Comparison of ENCODE assay signal across 16 cellular contexts in genomic region chr4:661856-662761, GRCh38. TPM values are rescaled to one million over a fixed set of nuclear protein-coding genes. Genes with fewer than 3 reads are reported as not detected.
DNase-seq lines count a peak whose midpoint lies in the region; ATAC-seq and TF ChIP-seq lines count a peak whose summit lies in the region.
"Had no signal": no experiment of that assay in that cellular context is flagged by ENCODE, and none has a peak within 500 bp of the region (broad histone marks: within the 10 kb centered on the region; RNA-seq: fewer than 3 reads in every experiment).

No MANE protein-coding gene starts in this region.

- peaks cover 36% of the 10 kb centered on the region for H3K4me1 ChIP-seq in DND-41 (ENCODE audit: insufficient read depth, low read length)
- H3K4me1 ChIP-seq: breast epithelium, Caco-2 had no signal

- H3K4me3 Mint-ChIP-seq in T-helper 2 cell treated with Interferon-gamma antibody and Interleukin-4, amounts not matched to agents 5 μg/mL and 100 μg/mL, for 36 hours = peak overlapping the region; percentile 79
- H3K4me3 Mint-ChIP-seq in activated naive CD8-positive, alpha-beta T cell treated with anti-CD3 and anti-CD28 coated beads, Interleukin-2, amount 50 U/mL, for 24 hours = peak overlapping the region; percentile 82
- peak overlapping the region; percentile 85 for H3K4me3 Mint-ChIP-seq in natural killer cell treated with Interleukin-12 subunit alpha and Interleukin-12 subunit beta and Interleukin-15 and Interleukin-18, amount 100 ng/mL, for 72 hours

- no peak overlapping the region for H3K9ac ChIP-seq in DND-41 (ENCODE audit: low read depth, low read length)

- no peak for TF ChIP-seq POLR2A in GM18505 (IDR thresholded peaks at IDR 0.05; ENCODE audit: borderline replicate concordance, extremely low read depth, insufficient read depth, insufficient read length)

- no peak for ATAC-seq in DND-41 (ENCODE audit: insufficient read depth, low read depth)
- no peak for ATAC-seq in activated naive CD8-positive, alpha-beta T cell treated with anti-CD3 and anti-CD28 coated beads, Interleukin-2, amount 50 U/mL, for 24 hours
- ATAC-seq in natural killer cell treated with Interleukin-12 subunit alpha and Interleukin-12 subunit beta and Interleukin-15 and Interleukin-18, amount 100 ng/mL, for 72 hours = no peak
- no peak for ATAC-seq in HG02763 (IDR thresholded peaks at IDR 0.05; ENCODE audit: unreplicated experiment)
- no peak for ATAC-seq in GM18505 (IDR thresholded peaks at IDR 0.05; ENCODE audit: unreplicated experiment)
- ATAC-seq: gastrocnemius medialis had no signal

- peaks cover 5% of the 10 kb centered on the region for H3K9me3 Mint-ChIP-seq in T-helper 2 cell treated with Interferon-gamma antibody and Interleukin-4, amounts not matched to agents 5 μg/mL and 100 μg/mL, for 36 hours
- H3K9me3 Mint-ChIP-seq in activated naive CD8-positive, alpha-beta T cell treated with anti-CD3 and anti-CD28 coated beads, Interleukin-2, amount 50 U/mL, for 24 hours = no peaks in the 10 kb centered on the region
- no peaks in the 10 kb centered on the region for H3K9me3 Mint-ChIP-seq in natural killer cell treated with Interleukin-12 subunit alpha and Interleukin-12 subunit beta and Interleukin-15 and Interleukin-18, amount 100 ng/mL, for 72 hours

- H3K79me2 ChIP-seq in DND-41 (ENCODE audit: insufficient read depth, low read length) = peaks cover 32% of the 10 kb centered on the region

- H3K36me3 Mint-ChIP-seq in T-helper 2 cell treated with Interferon-gamma antibody and Interleukin-4, amounts not matched to agents 5 μg/mL and 100 μg/mL, for 36 hours (ENCODE audit: low read depth) = peaks cover 3% of the 10 kb centered on the region
- H3K36me3 Mint-ChIP-seq in activated naive CD8-positive, alpha-beta T cell treated with anti-CD3 and anti-CD28 coated beads, Interleukin-2, amount 50 U/mL, for 24 hours (ENCODE audit: low read depth) = peaks cover 6% of the 10 kb centered on the region
- H3K36me3 Mint-ChIP-seq in natural killer cell treated with Interleukin-12 subunit alpha and Interleukin-12 subunit beta and Interleukin-15 and Interleukin-18, amount 100 ng/mL, for 72 hours = no peaks in the 10 kb centered on the region

- H3K4me1 Mint-ChIP-seq in T-helper 2 cell treated with Interferon-gamma antibody and Interleukin-4, amounts not matched to agents 5 μg/mL and 100 μg/mL, for 36 hours (ENCODE audit: low read depth) = peaks cover 1% of the 10 kb centered on the region
- peaks cover 15% of the 10 kb centered on the region for H3K4me1 Mint-ChIP-seq in activated naive CD8-positive, alpha-beta T cell treated with anti-CD3 and anti-CD28 coated beads, Interleukin-2, amount 50 U/mL, for 24 hours
- H3K4me1 Mint-ChIP-seq in natural killer cell treated with Interleukin-12 subunit alpha and Interleukin-12 subunit beta and Interleukin-15 and Interleukin-18, amount 100 ng/mL, for 72 hours (ENCODE audit: low read depth in 2 of 2) = peaks cover 0 to 12% of the 10 kb centered on the region in 2 donors

- DNase-seq in T-helper 2 cell treated with Interferon-gamma antibody and Interleukin-4, amounts not matched to agents 5 μg/mL and 100 μg/mL, for 36 hours (ENCODE audit: low spot score) = no peak
- no peak for DNase-seq in T-helper 2 cell
- no peak for DNase-seq in DND-41
- DNase-seq in activated naive CD8-positive, alpha-beta T cell treated with anti-CD3 and anti-CD28 coated beads, Interleukin-2, amount 50 U/mL, for 24 hours = no peak
- no peak for DNase-seq in natural killer cell treated with Interleukin-12 subunit alpha and Interleukin-12 subunit beta and Interleukin-15 and Interleukin-18, amount 100 ng/mL, for 72 hours (ENCODE audit: low spot score)
- no peak for DNase-seq in SIG-M5 (lab: John Stamatoyannopoulos, UW)
- DNase-seq: Caco-2, KBM-7 had no signal

- H2AFZ ChIP-seq in DND-41 (ENCODE audit: low read depth, low read length) = no peak overlapping the region

- no peak for TF ChIP-seq CTCF in DND-41 (IDR thresholded peaks at IDR 0.05; ENCODE audit: borderline replicate concordance, extremely low read depth, low read length, poor library complexity, severe bottlenecking)

- H3K27me3 ChIP-seq in DND-41 (ENCODE audit: insufficient read depth, low read length, poor library complexity) = no peaks in the 10 kb centered on the region
- H3K27me3 ChIP-seq: breast epithelium had no signal

- no peaks in the 10 kb centered on the region for H3K9me3 ChIP-seq in DND-41 (ENCODE audit: insufficient read depth, low read length, severe bottlenecking)
- H3K9me3 ChIP-seq: breast epithelium, Caco-2, gastrocnemius medialis, HAP-1 had no signal

- H3K36me3 ChIP-seq in DND-41 (ENCODE audit: insufficient read depth, low read length) = peaks cover 27% of the 10 kb centered on the region
- H3K36me3 ChIP-seq: breast epithelium, gastrocnemius medialis, HAP-1 had no signal

- peak overlapping the region in 1 of 2 experiments; percentile 85; a peak in 2 of 4 replicates for H3K4me3 ChIP-seq in DND-41 (ENCODE audit: low read depth in 1 of 2, low read length in 2 of 2)

- peak overlapping the region; percentile 98 for H3K4me2 ChIP-seq in DND-41 (ENCODE audit: insufficient read depth, low read length)

- no peak overlapping the region for H3K27ac ChIP-seq in DND-41 (ENCODE audit: low read length)
- H3K27ac ChIP-seq: gastrocnemius medialis had no signal

- H3K27me3 Mint-ChIP-seq in T-helper 2 cell treated with Interferon-gamma antibody and Interleukin-4, amounts not matched to agents 5 μg/mL and 100 μg/mL, for 36 hours (ENCODE audit: low read depth) = no peaks in the 10 kb centered on the region
- no peaks in the 10 kb centered on the region for H3K27me3 Mint-ChIP-seq in activated naive CD8-positive, alpha-beta T cell treated with anti-CD3 and anti-CD28 coated beads, Interleukin-2, amount 50 U/mL, for 24 hours
- H3K27me3 Mint-ChIP-seq in natural killer cell treated with Interleukin-12 subunit alpha and Interleukin-12 subunit beta and Interleukin-15 and Interleukin-18, amount 100 ng/mL, for 72 hours = no peaks in the 10 kb centered on the region

- peaks cover 9% of the 10 kb centered on the region for H4K20me1 ChIP-seq in DND-41 (ENCODE audit: insufficient read depth, low read length)

- H3K27ac Mint-ChIP-seq in T-helper 2 cell treated with Interferon-gamma antibody and Interleukin-4, amounts not matched to agents 5 μg/mL and 100 μg/mL, for 36 hours = peak overlapping the region; percentile 10
- H3K27ac Mint-ChIP-seq in activated naive CD8-positive, alpha-beta T cell treated with anti-CD3 and anti-CD28 coated beads, Interleukin-2, amount 50 U/mL, for 24 hours = no peak overlapping the region
- peak overlapping the region in 1 of 2 donors; percentile 75 for H3K27ac Mint-ChIP-seq in natural killer cell treated with Interleukin-12 subunit alpha and Interleukin-12 subunit beta and Interleukin-15 and Interleukin-18, amount 100 ng/mL, for 72 hours

RNA-seq across cellular contexts. Expression of gene ATP5ME, which starts 12.0 kb away (rescaled TPM):
- total RNA-seq in natural killer cell treated with Interleukin-12 subunit alpha and Interleukin-12 subunit beta and Interleukin-15 and Interleukin-18, amount 100 ng/mL, for 72 hours = 100 to 1,000 TPM; 187 to 224 TPM

RNA-seq across cellular contexts. Expression of gene MYL5, which starts 12.2 kb away (rescaled TPM):
- 10 to 100 TPM; 13.5 to 24.6 TPM for total RNA-seq in natural killer cell treated with Interleukin-12 subunit alpha and Interleukin-12 subunit beta and Interleukin-15 and Interleukin-18, amount 100 ng/mL, for 72 hours

RNA-seq across cellular contexts. Expression of gene SLC49A3, which starts 26.8 kb away (rescaled TPM):
- 10 to 100 TPM; 10.5 to 15.9 TPM for total RNA-seq in natural killer cell treated with Interleukin-12 subunit alpha and Interleukin-12 subunit beta and Interleukin-15 and Interleukin-18, amount 100 ng/mL, for 72 hours
- total RNA-seq: NCI-H460, RPMI7951 had no signal

RNA-seq across cellular contexts. Expression of gene PDE6B, which starts 36.7 kb away (rescaled TPM):
- 10 to 100 TPM; 14.1 to 14.8 TPM for total RNA-seq in natural killer cell treated with Interleukin-12 subunit alpha and Interleukin-12 subunit beta and Interleukin-15 and Interleukin-18, amount 100 ng/mL, for 72 hours
- total RNA-seq: A172, Caco-2, gastrocnemius medialis, NCI-H460, RPMI7951 had no signal

RNA-seq across cellular contexts. Expression of gene PCGF3, which starts 43.5 kb away (rescaled TPM):
- total RNA-seq in natural killer cell treated with Interleukin-12 subunit alpha and Interleukin-12 subunit beta and Interleukin-15 and Interleukin-18, amount 100 ng/mL, for 72 hours = 10 to 100 TPM; 50.6 to 54.3 TPM
